ENCODE assay signal across 1 cellular context in the genomic region with DNA sequence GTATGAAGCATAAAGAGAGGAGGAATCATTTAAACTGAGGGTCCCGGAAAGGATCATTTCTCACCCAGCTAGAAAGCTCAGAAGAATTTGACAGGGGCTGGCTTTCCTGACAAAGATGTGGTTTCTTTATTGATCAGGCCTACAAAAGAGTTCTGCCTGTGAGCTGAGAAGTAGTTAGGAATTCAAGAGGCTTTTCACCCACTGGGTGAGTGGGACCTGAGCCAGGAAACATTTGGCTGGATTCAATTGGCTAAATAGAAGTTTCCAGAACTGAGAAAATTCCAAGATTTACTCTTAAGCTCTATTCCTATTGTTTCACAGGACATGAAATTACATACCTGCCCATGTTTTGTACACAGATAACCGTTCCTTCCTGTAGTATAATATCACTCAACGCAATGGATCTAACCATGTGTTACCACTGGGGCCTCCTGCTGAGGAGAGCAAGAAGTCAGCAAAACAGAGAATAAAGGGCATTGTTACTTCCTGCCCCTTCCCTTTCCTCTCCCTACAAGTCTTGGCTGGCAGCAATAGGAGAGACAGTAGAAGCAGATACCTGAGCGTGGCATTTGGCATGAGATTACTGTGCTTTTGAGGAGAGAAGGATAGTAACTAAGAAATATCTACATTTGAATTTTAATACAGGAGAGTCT.
TF ChIP-seq lines count a peak whose summit lies in the region.

No MANE protein-coding gene starts in this region.

TF ChIP-seq in WTC11, 78 proteins besides CTCF, POLR2A, EP300 and RAD21 (continued from another document):
- TF ChIP-seq, protein P1, sequence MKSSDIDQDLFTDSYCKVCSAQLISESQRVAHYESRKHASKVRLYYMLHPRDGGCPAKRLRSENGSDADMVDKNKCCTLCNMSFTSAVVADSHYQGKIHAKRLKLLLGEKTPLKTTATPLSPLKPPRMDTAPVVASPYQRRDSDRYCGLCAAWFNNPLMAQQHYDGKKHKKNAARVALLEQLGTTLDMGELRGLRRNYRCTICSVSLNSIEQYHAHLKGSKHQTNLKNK (CRISPR knock-in tag; IDR thresholded peaks at IDR 0.05), result no peak
- TF ChIP-seq ZNF396 (CRISPR knock-in tag; IDR thresholded peaks at IDR 0.05; ENCODE audit: borderline replicate concordance) (no peak), TEAD1 (CRISPR knock-in tag; IDR thresholded peaks at IDR 0.05) (no peak), ZNF317 (CRISPR knock-in tag; IDR thresholded peaks at IDR 0.05; ENCODE audit: borderline replicate concordance, low read depth) (no peak), ETV6 (CRISPR knock-in tag; IDR thresholded peaks at IDR 0.05) (no peak), ZNF416 (CRISPR knock-in tag; IDR thresholded peaks at IDR 0.05) (no peak), FOXJ3 (CRISPR knock-in tag; IDR thresholded peaks at IDR 0.05; ENCODE audit: borderline replicate concordance) (no peak), SP1 (CRISPR knock-in tag; conservative IDR thresholded peaks at IDR 0.05) (no peak), NFYB (CRISPR knock-in tag; conservative IDR thresholded peaks at IDR 0.05; ENCODE audit: low read depth) (no peak), NFATC4 (CRISPR knock-in tag; IDR thresholded peaks at IDR 0.05) (no peak)
- TF ChIP-seq, protein P2, sequence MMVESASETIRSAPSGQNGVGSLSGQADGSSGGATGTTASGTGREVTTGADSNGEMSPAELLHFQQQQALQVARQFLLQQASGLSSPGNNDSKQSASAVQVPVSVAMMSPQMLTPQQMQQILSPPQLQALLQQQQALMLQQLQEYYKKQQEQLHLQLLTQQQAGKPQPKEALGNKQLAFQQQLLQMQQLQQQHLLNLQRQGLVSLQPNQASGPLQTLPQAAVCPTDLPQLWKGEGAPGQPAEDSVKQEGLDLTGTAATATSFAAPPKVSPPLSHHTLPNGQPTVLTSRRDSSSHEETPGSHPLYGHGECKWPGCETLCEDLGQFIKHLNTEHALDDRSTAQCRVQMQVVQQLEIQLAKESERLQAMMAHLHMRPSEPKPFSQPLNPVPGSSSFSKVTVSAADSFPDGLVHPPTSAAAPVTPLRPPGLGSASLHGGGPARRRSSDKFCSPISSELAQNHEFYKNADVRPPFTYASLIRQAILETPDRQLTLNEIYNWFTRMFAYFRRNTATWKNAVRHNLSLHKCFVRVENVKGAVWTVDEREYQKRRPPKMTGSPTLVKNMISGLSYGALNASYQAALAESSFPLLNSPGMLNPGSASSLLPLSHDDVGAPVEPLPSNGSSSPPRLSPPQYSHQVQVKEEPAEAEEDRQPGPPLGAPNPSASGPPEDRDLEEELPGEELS (CRISPR knock-in tag; IDR thresholded peaks at IDR 0.05), result no peak
- TF ChIP-seq, protein P3, sequence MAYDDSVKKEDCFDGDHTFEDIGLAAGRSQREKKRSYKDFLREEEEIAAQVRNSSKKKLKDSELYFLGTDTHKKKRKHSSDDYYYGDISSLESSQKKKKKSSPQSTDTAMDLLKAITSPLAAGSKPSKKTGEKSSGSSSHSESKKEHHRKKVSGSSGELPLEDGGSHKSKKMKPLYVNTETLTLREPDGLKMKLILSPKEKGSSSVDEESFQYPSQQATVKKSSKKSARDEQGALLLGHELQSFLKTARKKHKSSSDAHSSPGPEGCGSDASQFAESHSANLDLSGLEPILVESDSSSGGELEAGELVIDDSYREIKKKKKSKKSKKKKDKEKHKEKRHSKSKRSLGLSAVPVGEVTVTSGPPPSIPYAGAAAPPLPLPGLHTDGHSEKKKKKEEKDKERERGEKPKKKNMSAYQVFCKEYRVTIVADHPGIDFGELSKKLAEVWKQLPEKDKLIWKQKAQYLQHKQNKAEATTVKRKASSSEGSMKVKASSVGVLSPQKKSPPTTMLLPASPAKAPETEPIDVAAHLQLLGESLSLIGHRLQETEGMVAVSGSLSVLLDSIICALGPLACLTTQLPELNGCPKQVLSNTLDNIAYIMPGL (CRISPR knock-in tag; IDR thresholded peaks at IDR 0.05), result no peak
- TF ChIP-seq, protein P4, sequence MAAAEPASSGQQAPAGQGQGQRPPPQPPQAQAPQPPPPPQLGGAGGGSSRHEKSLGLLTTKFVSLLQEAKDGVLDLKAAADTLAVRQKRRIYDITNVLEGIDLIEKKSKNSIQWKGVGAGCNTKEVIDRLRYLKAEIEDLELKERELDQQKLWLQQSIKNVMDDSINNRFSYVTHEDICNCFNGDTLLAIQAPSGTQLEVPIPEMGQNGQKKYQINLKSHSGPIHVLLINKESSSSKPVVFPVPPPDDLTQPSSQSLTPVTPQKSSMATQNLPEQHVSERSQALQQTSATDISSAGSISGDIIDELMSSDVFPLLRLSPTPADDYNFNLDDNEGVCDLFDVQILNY (CRISPR knock-in tag; IDR thresholded peaks at IDR 0.05), result no peak
- TF ChIP-seq, protein P5, sequence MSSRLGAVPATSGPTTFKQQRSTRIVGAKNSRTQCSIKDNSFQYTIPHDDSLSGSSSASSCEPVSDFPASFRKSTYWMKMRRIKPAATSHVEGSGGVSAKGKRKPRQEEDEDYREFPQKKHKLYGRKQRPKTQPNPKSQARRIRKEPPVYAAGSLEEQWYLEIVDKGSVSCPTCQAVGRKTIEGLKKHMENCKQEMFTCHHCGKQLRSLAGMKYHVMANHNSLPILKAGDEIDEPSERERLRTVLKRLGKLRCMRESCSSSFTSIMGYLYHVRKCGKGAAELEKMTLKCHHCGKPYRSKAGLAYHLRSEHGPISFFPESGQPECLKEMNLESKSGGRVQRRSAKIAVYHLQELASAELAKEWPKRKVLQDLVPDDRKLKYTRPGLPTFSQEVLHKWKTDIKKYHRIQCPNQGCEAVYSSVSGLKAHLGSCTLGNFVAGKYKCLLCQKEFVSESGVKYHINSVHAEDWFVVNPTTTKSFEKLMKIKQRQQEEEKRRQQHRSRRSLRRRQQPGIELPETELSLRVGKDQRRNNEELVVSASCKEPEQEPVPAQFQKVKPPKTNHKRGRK (CRISPR knock-in tag; IDR thresholded peaks at IDR 0.05; ENCODE audit: borderline replicate concordance), result no peak
- TF ChIP-seq, protein P6, sequence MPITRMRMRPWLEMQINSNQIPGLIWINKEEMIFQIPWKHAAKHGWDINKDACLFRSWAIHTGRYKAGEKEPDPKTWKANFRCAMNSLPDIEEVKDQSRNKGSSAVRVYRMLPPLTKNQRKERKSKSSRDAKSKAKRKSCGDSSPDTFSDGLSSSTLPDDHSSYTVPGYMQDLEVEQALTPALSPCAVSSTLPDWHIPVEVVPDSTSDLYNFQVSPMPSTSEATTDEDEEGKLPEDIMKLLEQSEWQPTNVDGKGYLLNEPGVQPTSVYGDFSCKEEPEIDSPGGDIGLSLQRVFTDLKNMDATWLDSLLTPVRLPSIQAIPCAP (CRISPR knock-in tag; IDR thresholded peaks at IDR 0.05), result no peak
